In the genomic region with DNA sequence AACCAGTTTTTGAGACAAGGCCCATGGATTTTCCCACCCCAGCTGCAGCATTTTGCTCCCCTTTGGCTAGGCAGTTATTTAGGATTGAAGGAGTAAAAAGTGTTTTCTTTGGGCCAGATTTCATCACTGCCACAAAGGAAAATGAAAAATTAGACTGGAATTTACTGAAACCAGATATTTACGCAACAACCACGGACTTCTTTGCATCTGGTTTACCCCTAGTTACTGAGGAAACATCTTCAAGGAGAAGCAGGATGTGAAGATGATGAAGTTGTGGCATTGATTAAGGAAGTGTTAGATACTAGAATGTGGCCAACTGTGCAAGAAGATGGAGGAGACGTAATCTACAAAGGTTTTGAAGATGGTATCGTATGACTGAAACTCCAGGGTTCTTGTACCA, we compare ENCODE assay signal across 18 cellular contexts.
DNase-seq lines count a peak whose midpoint lies in the region; ATAC-seq and TF ChIP-seq lines count a peak whose summit lies in the region.
"Had no signal": no experiment of that assay in that cellular context is flagged by ENCODE, and none has a peak within 500 bp of the region (broad histone marks: within the 10 kb centered on the region; RNA-seq: fewer than 3 reads in every experiment).

No MANE protein-coding gene starts in this region.

- H3K27ac ChIP-seq in breast epithelium (no peak overlapping the region), body of pancreas (no peak overlapping the region)
- H3K27ac ChIP-seq: colonic mucosa, hepatocyte, sigmoid colon, tibial artery had no signal

- CTCF ChIA-PET in MCF 10A (lab: Yijun Ruan, JAX) = interaction anchor here (1.4 kb wide), 1 partner anchor 534 kb away, joined by 3 read pairs; no protein-coding TSS in a partner anchor

- H3K4me1 Mint-ChIP-seq in MCF 10A (ENCODE audit: insufficient read depth, unreplicated experiment) (peaks cover 12% of the 10 kb centered on the region), glutamatergic neuron (ENCODE audit: low read depth, unreplicated experiment) (no peaks in the 10 kb centered on the region)

- H3K9me3 Mint-ChIP-seq in MCF 10A (ENCODE audit: unreplicated experiment) (no peaks in the 10 kb centered on the region), glutamatergic neuron (ENCODE audit: unreplicated experiment) (no peaks in the 10 kb centered on the region)

- H3K27me3 ChIP-seq in breast epithelium = no peaks in the 10 kb centered on the region
- no peaks in the 10 kb centered on the region for H3K27me3 ChIP-seq in body of pancreas
- H3K27me3 ChIP-seq: colonic mucosa, hepatocyte, sigmoid colon, tibial artery had no signal

- no peaks in the 10 kb centered on the region for H3K4me1 ChIP-seq in breast epithelium
- H3K4me1 ChIP-seq in body of pancreas = no peaks in the 10 kb centered on the region
- H3K4me1 ChIP-seq: colonic mucosa had no signal

- TF ChIP-seq CTCF in MCF 10A (IDR thresholded peaks at IDR 0.05; ENCODE audit: unreplicated experiment) (no peak), breast epithelium (IDR thresholded peaks at IDR 0.05) (no peak), body of pancreas (IDR thresholded peaks at IDR 0.05) (no peak), glutamatergic neuron (IDR thresholded peaks at IDR 0.05; ENCODE audit: partially characterized antibody, unreplicated experiment) (no peak)

- POLR2A ChIA-PET in MCF 10A (lab: Yijun Ruan, JAX) = no interaction called here

- H3K27ac Mint-ChIP-seq in MCF 10A (ENCODE audit: low read depth, unreplicated experiment) (no peak overlapping the region), glutamatergic neuron (ENCODE audit: unreplicated experiment) (no peak overlapping the region)

- H3K4me3 ChIP-seq in breast epithelium (no peak overlapping the region), body of pancreas (no peak overlapping the region)
- H3K4me3 ChIP-seq: colonic mucosa, hepatocyte, K562, sigmoid colon, tibial artery had no signal

- intact Hi-C loops in MCF 10A (cut with micrococcal nuclease) = no loop called here
- intact Hi-C loops in breast epithelium (cut with DNase I; ENCODE audit: low total_unique reads) = no loop called here
- intact Hi-C loops in body of pancreas (cut with DNase I) = no loop called here

- TF ChIP-seq POLR2A in breast epithelium (IDR thresholded peaks at IDR 0.05) = no peak
- TF ChIP-seq POLR2A in body of pancreas (IDR thresholded peaks at IDR 0.05) = no peak
- TF ChIP-seq POLR2A in GM18505 (IDR thresholded peaks at IDR 0.05; ENCODE audit: borderline replicate concordance, extremely low read depth, insufficient read depth, insufficient read length) = no peak

- H3K36me3 ChIP-seq in breast epithelium (no peaks in the 10 kb centered on the region), body of pancreas (replicated peaks in 1 of 2; ENCODE audit: insufficient read depth in 1 of 2, low read depth in 2 of 2) (no peaks in the 10 kb centered on the region)
- H3K36me3 ChIP-seq: colonic mucosa, sigmoid colon, tibial artery had no signal

- WGBS in body of pancreas, 2 donors = 76 to 86% methylated on average over 4 of the region's 4 CpGs

- BruUV-seq in MCF 10A (replicated peaks; lab: Mats Ljungman, UMichigan) = no TSS peak

- no peaks in the 10 kb centered on the region for H3K27me3 Mint-ChIP-seq in MCF 10A (ENCODE audit: insufficient read depth, unreplicated experiment)
- no peaks in the 10 kb centered on the region for H3K27me3 Mint-ChIP-seq in glutamatergic neuron (ENCODE audit: unreplicated experiment)

- peak; percentile 38 for DNase-seq in MCF 10A (ENCODE audit: unreplicated experiment)
- DNase-seq in breast epithelium (ENCODE audit: low spot score in 2 of 2) = no peak
- DNase-seq in RPMI7951 (ENCODE audit: low read depth) = peak; percentile 39
- peak; percentile 87 for DNase-seq in fibroblast of gingiva (ENCODE audit: low read depth)
- no peak for DNase-seq in body of pancreas
- DNase-seq in glutamatergic neuron = no peak
- DNase-seq in HUDEP-2 (lab: John Stamatoyannopoulos, UW; ENCODE audit: unreplicated experiment in 76 of 76) = no peak
- DNase-seq: activated CD4-positive, alpha-beta T cell treated with anti-CD3 and anti-CD28 coated beads, Interleukin-2, amount 50 U/mL, for 4 hours; colonic mucosa; kidney glomerular epithelial cell; nucleus accumbens; sigmoid colon; stimulated activated CD4-positive, alpha-beta T cell treated with anti-CD3 and anti-CD28 coated beads, Interleukin-4, amount 100 ng/mL, for 1 hour; stimulated activated CD8-positive, alpha-beta memory T cell treated with anti-CD3 and anti-CD28 coated beads, Interleukin-4, amount 100 ng/mL, for 48 hours; tibial artery had no signal

- H3K4me3 Mint-ChIP-seq in MCF 10A (ENCODE audit: unreplicated experiment) (no peak overlapping the region), glutamatergic neuron (ENCODE audit: unreplicated experiment) (no peak overlapping the region)

- H3K9me3 ChIP-seq in breast epithelium (no peaks in the 10 kb centered on the region), body of pancreas (no peaks in the 10 kb centered on the region)
- H3K9me3 ChIP-seq: colonic mucosa, sigmoid colon, tibial artery had no signal

- H3K36me3 Mint-ChIP-seq in MCF 10A (ENCODE audit: insufficient read depth, unreplicated experiment) (no peaks in the 10 kb centered on the region), glutamatergic neuron (ENCODE audit: unreplicated experiment) (peaks cover 4% of the 10 kb centered on the region)

- ATAC-seq in body of pancreas (no peak), GM18505 (IDR thresholded peaks at IDR 0.05; ENCODE audit: unreplicated experiment) (no peak)
- ATAC-seq: K562 had no signal

Comparison
In these comparisons a context has a peak if more than half of its experiments do, and no peak if none do; other contexts are left out.
1. DNase-seq: peak in MCF 10A (single experiment), RPMI7951 (single experiment) and fibroblast of gingiva (single experiment); none in breast epithelium (0 of 2), body of pancreas (0 of 4), glutamatergic neuron (single experiment) and HUDEP-2 (0 of 76).